ENCODE assay signal across 17 cellular contexts in the genomic region with DNA sequence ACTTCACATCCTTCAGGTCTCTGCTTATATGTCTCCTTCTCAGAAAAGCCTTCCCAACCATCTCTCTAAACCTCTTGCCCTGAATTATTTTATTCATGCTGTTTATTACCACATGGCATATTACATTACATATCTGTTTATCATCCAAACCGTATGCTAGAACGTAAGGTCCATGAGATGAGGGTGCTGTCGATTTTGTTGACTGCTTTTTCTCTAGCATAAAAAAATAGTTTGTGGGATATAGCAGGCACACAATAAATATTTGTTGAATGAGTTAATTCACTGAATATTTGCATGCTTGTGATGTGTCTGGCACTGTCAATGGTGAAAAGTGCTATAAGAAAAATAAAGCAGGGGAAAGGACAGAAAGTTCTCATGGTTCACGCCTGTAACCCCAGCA.
"Had no signal": no experiment of that assay in that cellular context is flagged by ENCODE, and none has a peak within 500 bp of the region (broad histone marks: within the 10 kb centered on the region; RNA-seq: fewer than 3 reads in every experiment).

No MANE protein-coding gene starts in this region.

- H3K4me1 ChIP-seq: left lung, pancreas, upper lobe of left lung had no signal

- H3K27me3 ChIP-seq: left lung, pancreas, suprapubic skin, upper lobe of left lung had no signal

- ATAC-seq: activated CD8-positive, alpha-beta memory T cell treated with anti-CD3 and anti-CD28 coated beads, Interleukin-2, amount 10 ng/mL, durations not matched to agents 7 days and 5 days; left lung; mucosa of descending colon; naive thymus-derived CD4-positive, alpha-beta T cell; pancreas had no signal

- H3K27ac ChIP-seq: coronary artery, left lung, pancreas, suprapubic skin, upper lobe of left lung had no signal

- H3K4me3 ChIP-seq: coronary artery, left lung, mucosa of descending colon, pancreas, suprapubic skin, upper lobe of left lung had no signal

- H3K9me3 ChIP-seq: left lung, mucosa of descending colon, pancreas, suprapubic skin, upper lobe of left lung had no signal

- DNase-seq: activated CD4-positive, CD25-positive, alpha-beta regulatory T cell treated with anti-CD3 and anti-CD28 coated beads, Interleukin-2, amount 50 U/mL, for 72 hours; activated CD8-positive, alpha-beta memory T cell treated with anti-CD3 and anti-CD28 coated beads, Interleukin-2, amount 10 ng/mL, durations not matched to agents 7 days and 5 days; activated T-cell treated with anti-CD3 and anti-CD28 coated beads, Interleukin-2, amount 50 U/mL, for 1 hour; amniotic stem cell; effector CD8-positive, alpha-beta T cell; left lung; mucosa of descending colon; naive thymus-derived CD4-positive, alpha-beta T cell; pancreas; retina; stimulated activated CD4-positive, alpha-beta T cell treated with anti-CD3 and anti-CD28 coated beads, Interleukin-15, amount 100 ng/mL, for 24 hours; stimulated activated CD4-positive, alpha-beta T cell treated with anti-CD3 and anti-CD28 coated beads, Interleukin-4, amount 100 ng/mL, for 4 hours; stimulated activated CD8-positive, alpha-beta memory T cell treated with anti-CD3 and anti-CD28 coated beads, Interleukin-4, amount 100 ng/mL, for 48 hours; stimulated activated naive CD4-positive, alpha-beta T cell treated with Interleukin-2 at 50 U/mL for 16 hours; upper lobe of left lung had no signal

- H3K36me3 ChIP-seq: left lung, pancreas, suprapubic skin, upper lobe of left lung had no signal
